In genomic region chr4:184808719-184809062, GRCh38 we compare ENCODE assay signal across 1 cellular context.
TF ChIP-seq lines count a peak whose summit lies in the region.

No MANE protein-coding gene starts in this region.

TF ChIP-seq in H1, 55 proteins besides CTCF, POLR2A, EP300 and RAD21:
- no peak for TF ChIP-seq SAP30 (IDR thresholded peaks at IDR 0.05; ENCODE audit: insufficient read depth, insufficient replicate concordance, low read length)
- no peak for TF ChIP-seq NRF1 (IDR thresholded peaks at IDR 0.05; ENCODE audit: low read depth, low read length)
- peak; percentile 32; the same call in 1 of the 2 replicates for TF ChIP-seq RBBP5 (IDR thresholded peaks at IDR 0.05; ENCODE audit: borderline replicate concordance, low read depth, low read length)
- 0 out of 2 replicates have a peak, but pooled peaks have one; percentile 13 for TF ChIP-seq TAF1 (IDR thresholded peaks at IDR 0.05; ENCODE audit: low read depth, low read length)
- no peak for TF ChIP-seq RFX5 (IDR thresholded peaks at IDR 0.05; ENCODE audit: borderline replicate concordance, low read depth, low read length)
- TF ChIP-seq NANOG (IDR thresholded peaks at IDR 0.05; ENCODE audit: insufficient read depth, low read depth, low read length, poor library complexity, severe bottlenecking): no peak
- no peak; the same call in 1 of the 2 replicates for TF ChIP-seq YY1 (IDR thresholded peaks at IDR 0.05; ENCODE audit: low read depth, low read length)
- no peak for TF ChIP-seq RXRA (IDR thresholded peaks at IDR 0.05; ENCODE audit: insufficient read depth, low read depth, low read length)
- no peak for TF ChIP-seq CHD2 (IDR thresholded peaks at IDR 0.05; ENCODE audit: low read length)
- no peak for TF ChIP-seq CREB1 (IDR thresholded peaks at IDR 0.05)
- TF ChIP-seq SIN3A (conservative IDR thresholded peaks at IDR 0.05 in 1 of 2, IDR thresholded peaks at IDR 0.05 in 1 of 2; ENCODE audit: low read depth in 1 of 2, low read length in 2 of 2): 0 out of 4 replicates have a peak, but pooled peaks of 1 of the 2 experiments have one; percentile 11
- no peak for TF ChIP-seq CEBPB (IDR thresholded peaks at IDR 0.05; ENCODE audit: low read depth, low read length)
- TF ChIP-seq FOSL1 (IDR thresholded peaks at IDR 0.05; ENCODE audit: insufficient read depth, low read depth, low read length): no peak
- TF ChIP-seq CBX5 (IDR thresholded peaks at IDR 0.05; ENCODE audit: low read depth, low read length): no peak
